ENCODE assay signal across 15 cellular contexts in genomic region chr3:56854856-56855620, GRCh38. TPM values are rescaled to one million over a fixed set of nuclear protein-coding genes. Genes with fewer than 3 reads are reported as not detected.
DNase-seq lines count a peak whose midpoint lies in the region; FAIRE-seq and TF ChIP-seq lines count a peak whose summit lies in the region.
"Had no signal": no experiment of that assay in that cellular context is flagged by ENCODE, and none has a peak within 500 bp of the region (broad histone marks: within the 10 kb centered on the region; RNA-seq: fewer than 3 reads in every experiment).

No MANE protein-coding gene starts in this region.

- H4K91ac ChIP-seq in H1 (replicated peaks; ENCODE audit: insufficient read length, low read length) = no peak overlapping the region

- no peaks in the 10 kb centered on the region for H4K20me1 ChIP-seq in H1 (replicated peaks in 1 of 2; ENCODE audit: control insufficient read depth in 1 of 2, insufficient read depth in 2 of 2, low read length in 2 of 2)
- H4K20me1 ChIP-seq in smooth muscle cell (ENCODE audit: low read depth) = no peaks in the 10 kb centered on the region

- no peak for TF ChIP-seq EP300 in H1 (IDR thresholded peaks at IDR 0.05; ENCODE audit: borderline replicate concordance in 1 of 2, low read depth in 2 of 2, low read length in 2 of 2)

- CTCF ChIA-PET in CD8-positive, alpha-beta memory T cell (lab: Charles Lee) = no interaction called here
- CTCF ChIA-PET in H1 (lab: Charles Lee; ENCODE audit: partially characterized antibody) = interaction anchor here (0.6 to 1.7 kb wide), 8 partner anchors 11 to 153 kb away, joined by 3 to 7 read pairs (median 3); no protein-coding TSS in a partner anchor

- peaks cover 22% of the 10 kb centered on the region for H3F3A ChIP-seq in smooth muscle cell (ENCODE audit: low read depth)

- H3K4me3 ChIP-seq in CD8-positive, alpha-beta memory T cell (ENCODE audit: low read length) = no peak overlapping the region
- no peak overlapping the region for H3K4me3 ChIP-seq in H1 (ENCODE audit: extremely low read depth in 1 of 4, insufficient read depth in 2 of 4, low read depth in 3 of 4, low read length in 4 of 4)
- no peak overlapping the region for H3K4me3 ChIP-seq in smooth muscle cell
- H3K4me3 ChIP-seq: Peyer's patch had no signal

- H3K27ac Mint-ChIP-seq in CD8-positive, alpha-beta memory T cell = peak overlapping the region in 5 of 8 donors; percentile 13 to 68 (median 54)

- no peak overlapping the region for H2AFZ ChIP-seq in H1 (ENCODE audit: low read length)
- no peak overlapping the region for H2AFZ ChIP-seq in smooth muscle cell (ENCODE audit: low read depth)

- H3K4me2 ChIP-seq in H1 (ENCODE audit: insufficient read depth in 1 of 2, low read depth in 2 of 2, low read length in 2 of 2) (no peak overlapping the region), smooth muscle cell (no peak overlapping the region)

- no peak overlapping the region for H3K4me3 Mint-ChIP-seq in CD8-positive, alpha-beta memory T cell

- H2AK5ac ChIP-seq in H1 (ENCODE audit: low read depth, low read length) = no peak overlapping the region

- H3K14ac ChIP-seq in H1 (ENCODE audit: insufficient read length) = no peak overlapping the region

- no peak overlapping the region for H3K27ac ChIP-seq in CD8-positive, alpha-beta memory T cell (ENCODE audit: low read depth, low read length)
- H3K27ac ChIP-seq in H1 (ENCODE audit: low read depth, low read length) = no peak overlapping the region
- peak overlapping the region; percentile 87 for H3K27ac ChIP-seq in smooth muscle cell (ENCODE audit: low read depth)
- H3K27ac ChIP-seq: C4-2B, Peyer's patch had no signal

- no peaks in the 10 kb centered on the region for H3K27me3 ChIP-seq in CD8-positive, alpha-beta memory T cell (ENCODE audit: insufficient read depth, low read length, poor library complexity, severe bottlenecking)
- H3K27me3 ChIP-seq in H1 (replicated peaks in 1 of 4; ENCODE audit: control insufficient read depth in 3 of 4, extremely low read depth in 1 of 4, insufficient read depth in 3 of 4, low read length in 3 of 4) (no peaks in the 10 kb centered on the region), smooth muscle cell (ENCODE audit: low read depth) (no peaks in the 10 kb centered on the region)
- H3K27me3 ChIP-seq: Peyer's patch had no signal

- TF ChIP-seq CTCF in H1 (IDR thresholded peaks at IDR 0.05; ENCODE audit: control extremely low read depth in 1 of 3, insufficient read depth in 1 of 3, low read depth in 1 of 3, low read length in 3 of 3) = no peak
- no peak for TF ChIP-seq CTCF in smooth muscle cell (IDR thresholded peaks at IDR 0.05; ENCODE audit: borderline replicate concordance, insufficient read depth, poor library complexity, severe bottlenecking)

- H3K23ac ChIP-seq in H1 (ENCODE audit: insufficient read length) = no peak overlapping the region

- WGBS in H1 (ENCODE audit: extremely low coverage in 1 of 2, insufficient coverage in 1 of 2, insufficient read length in 1 of 2, insufficient replicate concordance in 2 of 2, low coverage in 1 of 2, low lambda C conversion rate in 2 of 2, missing lambda C conversion rate in 1 of 2), 2 experiments = 86% methylated on average over 5 of the region's 5 CpGs; no CpG with 5 or more reads in 1 of the 2 experiments
- WGBS in smooth muscle cell (ENCODE audit: low lambda C conversion rate) = 88% methylated on average over 5 of the region's 5 CpGs

- H3K4me1 Mint-ChIP-seq in CD8-positive, alpha-beta memory T cell = peaks cover 28 to 61% (median 49%) of the 10 kb centered on the region in 3 donors

- H3K4ac ChIP-seq in H1 (replicated peaks; ENCODE audit: insufficient read length, low read depth, low read length) = peak overlapping the region; percentile 14

- H3K36me3 ChIP-seq in CD8-positive, alpha-beta memory T cell (ENCODE audit: insufficient read depth, low read length) = no peaks in the 10 kb centered on the region
- H3K36me3 ChIP-seq in H1 (ENCODE audit: control insufficient read depth in 2 of 4, insufficient read depth in 4 of 4, low read length in 3 of 4) = no peaks in the 10 kb centered on the region
- H3K36me3 ChIP-seq in smooth muscle cell (ENCODE audit: low read depth) = no peaks in the 10 kb centered on the region
- H3K36me3 ChIP-seq: Peyer's patch had no signal

- H3K36me3 Mint-ChIP-seq in CD8-positive, alpha-beta memory T cell = peaks cover 0 to 16% (median 15%) of the 10 kb centered on the region in 3 donors

- H3K56ac ChIP-seq in H1 (replicated peaks; ENCODE audit: insufficient read length, low read depth, low read length) = no peak overlapping the region

- FAIRE-seq in HTR-8/SVneo (lab: Jason Lieb, UNC) (peak; percentile 4), H1 (lab: Jason Lieb, UNC) (no peak)

- H3K9ac ChIP-seq in H1 (replicated peaks in 1 of 4; ENCODE audit: extremely low read depth in 1 of 4, low read depth in 3 of 4, low read length in 3 of 4) (no peak overlapping the region), smooth muscle cell (ENCODE audit: low read depth) (no peak overlapping the region)

- no peak overlapping the region for H2BK12ac ChIP-seq in H1 (ENCODE audit: low read depth, low read length)

- H2BK120ac ChIP-seq in H1 (replicated peaks; ENCODE audit: low read depth, low read length) = no peak overlapping the region

- H3K79me1 ChIP-seq in H1 (ENCODE audit: low read depth, low read length) = no peaks in the 10 kb centered on the region

- H3K23me2 ChIP-seq in H1 (ENCODE audit: low read depth, low read length) = peaks cover 2% of the 10 kb centered on the region; the same call in 1 of the 2 replicates

- H2BK20ac ChIP-seq in H1 (ENCODE audit: low read length) = no peak overlapping the region

- no peak overlapping the region for H4K8ac ChIP-seq in H1 (ENCODE audit: extremely low read depth, insufficient read depth, low read length)

- H4K5ac ChIP-seq in H1 (ENCODE audit: insufficient read length, low read depth, low read length) = no peak overlapping the region

- no peaks in the 10 kb centered on the region for H3K9me3 ChIP-seq in CD8-positive, alpha-beta memory T cell (ENCODE audit: low read length)
- H3K9me3 ChIP-seq in H1 (ENCODE audit: insufficient read depth in 2 of 2, low read depth in 1 of 2, low read length in 1 of 2) (no peaks in the 10 kb centered on the region), smooth muscle cell (replicated peaks; ENCODE audit: low read depth) (no peaks in the 10 kb centered on the region)
- H3K9me3 ChIP-seq: Peyer's patch had no signal

- H3K9me3 Mint-ChIP-seq in CD8-positive, alpha-beta memory T cell = no peaks in the 10 kb centered on the region

- no peak for TF ChIP-seq RAD21 in H1 (IDR thresholded peaks at IDR 0.05 in 1 of 2, conservative IDR thresholded peaks at IDR 0.05 in 1 of 2; ENCODE audit: low read depth in 2 of 2, low read length in 2 of 2)

- no peak overlapping the region for H2BK15ac ChIP-seq in H1 (ENCODE audit: low read length)

- no peak overlapping the region for H2BK5ac ChIP-seq in H1 (ENCODE audit: low read depth, low read length)

- DNase-seq in CD8-positive, alpha-beta memory T cell = no peak
- DNase-seq in HTR-8/SVneo (ENCODE audit: insufficient read length, low spot score) = no peak
- no peak for DNase-seq in H1 (ENCODE audit: low read depth in 1 of 2, low spot score in 2 of 2)
- DNase-seq in smooth muscle cell (lab: John Stamatoyannopoulos, UW; ENCODE audit: unreplicated experiment) = no peak
- no peak for DNase-seq in KBM-7
- no peak for DNase-seq in anterior cingulate cortex (lab: John Stamatoyannopoulos, UW)
- DNase-seq in SKM-1 treated with dmso at 0.1 percent for 144 hours (lab: John Stamatoyannopoulos, UW; ENCODE audit: unreplicated experiment) = no peak
- DNase-seq: DMS 273 treated with DMSO at 0.1 percent for 48 hours, IMR-90, NCI-H1105, NCI-H1694, NCI-H226, NCI-H524 treated with DMSO at 0.1 percent for 48 hours had no signal

- no peaks in the 10 kb centered on the region for H3K27me3 Mint-ChIP-seq in CD8-positive, alpha-beta memory T cell

- no peak overlapping the region for H3K18ac ChIP-seq in H1 (ENCODE audit: extremely low read depth, low read length)

- TF ChIP-seq POLR2A in H1 (IDR thresholded peaks at IDR 0.05; ENCODE audit: control extremely low read depth in 1 of 2, low read depth in 2 of 2, low read length in 2 of 2) = no peak

- POLR2A ChIA-PET in CD8-positive, alpha-beta memory T cell (lab: Charles Lee) = no interaction called here
- POLR2A ChIA-PET in H1 (lab: Charles Lee; ENCODE audit: partially characterized antibody) = no interaction called here

- in situ Hi-C loops in KBM-7 (cut with MboI; ENCODE audit: low pct_unique_long_range_greater_than_20kb, low sequenced_read_pairs) = no loop called here

- H3K4me1 ChIP-seq in CD8-positive, alpha-beta memory T cell (ENCODE audit: insufficient read depth, low read length) = peaks cover 7% of the 10 kb centered on the region
- H3K4me1 ChIP-seq in H1 (replicated peaks in 1 of 4; ENCODE audit: control insufficient read depth in 3 of 4, insufficient read depth in 4 of 4, low read length in 3 of 4) (peaks cover 0 to 3% (median 0%) of the 10 kb centered on the region in 4 experiments; a peak in 1 of 7 replicates), smooth muscle cell (ENCODE audit: low read depth) (peaks cover 14% of the 10 kb centered on the region)
- H3K4me1 ChIP-seq: Peyer's patch had no signal

- H3K79me2 ChIP-seq in H1 (ENCODE audit: control insufficient read depth in 1 of 2, insufficient read depth in 2 of 2, low read length in 2 of 2) = no peaks in the 10 kb centered on the region
- no peaks in the 10 kb centered on the region for H3K79me2 ChIP-seq in smooth muscle cell (ENCODE audit: low read depth)

TF ChIP-seq in H1, 55 proteins besides CTCF, POLR2A, EP300 and RAD21 (continues in another document):
- TF ChIP-seq SP2 (IDR thresholded peaks at IDR 0.05; ENCODE audit: low read length) = no peak
- TF ChIP-seq TAF1 (IDR thresholded peaks at IDR 0.05; ENCODE audit: low read depth, low read length) = no peak
- no peak for TF ChIP-seq SUZ12 (IDR thresholded peaks at IDR 0.05; ENCODE audit: low read length)
- TF ChIP-seq RNF2 (IDR thresholded peaks at IDR 0.05; ENCODE audit: borderline replicate concordance, low read depth, low read length, missing control alignments, poor library complexity, severe bottlenecking) = no peak
- no peak for TF ChIP-seq GTF2F1 (IDR thresholded peaks at IDR 0.05; ENCODE audit: borderline replicate concordance, low read depth, low read length)
- TF ChIP-seq CEBPB (IDR thresholded peaks at IDR 0.05; ENCODE audit: low read depth, low read length) = no peak

RNA-seq across cellular contexts. Expression of gene ARHGEF3, which starts 53.3 kb away (rescaled TPM):
- total RNA-seq in CD8-positive, alpha-beta memory T cell = 10 to 100 TPM; 55.1 to 56.6 TPM
- polyA plus RNA-seq in CD8-positive, alpha-beta memory T cell = 110 TPM
- 6.0 and 7.7 TPM in 2 replicates for total RNA-seq in H1 (2021; fragmentation: NEBNext Ultra II Directional; extraction: Animal tissue kit (Norgen Biotek cat#: 25700))
- polyA plus RNA-seq in H1 (2011; rRNA removed) (2.8 and 4.1 TPM in 2 replicates), smooth muscle cell (90.5 and 137 TPM in 2 replicates)
- 3.6 TPM for polyA plus RNA-seq in H1 (2011; cell fraction: cytosol; rRNA removed)
- 8.0 TPM for polyA plus RNA-seq in H1 (2011; cell fraction: nucleus; rRNA removed)
- polyA plus RNA-seq in H1 (2012, experiment 1 of 2) = 2.8 to 4.9 TPM (median 3.6 TPM) in 4 replicates
- polyA plus RNA-seq in H1 (2012, experiment 2 of 2) = 0.22 TPM
- polyA plus RNA-seq in H1 (2013, experiment 1 of 2) = 4.0 TPM
- 4.4 TPM for polyA plus RNA-seq in H1 (2013, experiment 2 of 2)
- polyA minus RNA-seq in H1 (2011; rRNA and poly(A)+ RNA removed) = 5.9 and 6.0 TPM in 2 replicates
- polyA minus RNA-seq in H1 (2011; cell fraction: cytosol; rRNA and poly(A)+ RNA removed) = 3.7 TPM
- polyA minus RNA-seq in H1 (2011; cell fraction: nucleus; rRNA and poly(A)+ RNA removed) = 13.7 TPM
- 131 and 139 TPM in 2 replicates for total RNA-seq in smooth muscle cell
